In genomic region chr10:76350583-76350982, GRCh38 we compare ENCODE assay signal across 26 cellular contexts.
DNase-seq lines count a peak whose midpoint lies in the region; ATAC-seq and TF ChIP-seq lines count a peak whose summit lies in the region.
"Had no signal": no experiment of that assay in that cellular context is flagged by ENCODE, and none has a peak within 500 bp of the region (broad histone marks: within the 10 kb centered on the region; RNA-seq: fewer than 3 reads in every experiment).

No MANE protein-coding gene starts in this region.

- H3K9me3 ChIP-seq in gastrocnemius medialis (no peaks in the 10 kb centered on the region), BE2C (no peaks in the 10 kb centered on the region)
- H3K9me3 ChIP-seq: heart left ventricle, ovary, upper lobe of left lung had no signal

- TF ChIP-seq CTCF in gastrocnemius medialis (IDR thresholded peaks at IDR 0.05 in 4 of 5, conservative IDR thresholded peaks at IDR 0.05 in 1 of 5) = no peak
- no peak for TF ChIP-seq CTCF in BE2C (IDR thresholded peaks at IDR 0.05; ENCODE audit: low read depth, low read length)

- no peaks in the 10 kb centered on the region for H3K36me3 ChIP-seq in gastrocnemius medialis
- H3K36me3 ChIP-seq in BE2C = no peaks in the 10 kb centered on the region
- H3K36me3 ChIP-seq: brain microvascular endothelial cell, heart left ventricle, ovary, upper lobe of left lung, WERI-Rb-1 had no signal

- in situ Hi-C loops in gastrocnemius medialis (cut with MboI; ENCODE audit: low sequenced_read_pairs in 4 of 4) = no loop called here

- TF ChIP-seq POLR2A in gastrocnemius medialis (IDR thresholded peaks at IDR 0.05) = no peak

- H3K27ac ChIP-seq in gastrocnemius medialis = no peak overlapping the region
- H3K27ac ChIP-seq: brain microvascular endothelial cell, ovary, upper lobe of left lung, WERI-Rb-1 had no signal

- intact Hi-C loops in gastrocnemius medialis (cut with DNase I; ENCODE audit: low total_unique reads) = no loop called here

- peaks cover 0 to 8% of the 10 kb centered on the region in 2 donors for H3K4me1 ChIP-seq in gastrocnemius medialis
- no peaks in the 10 kb centered on the region for H3K4me1 ChIP-seq in BE2C
- H3K4me1 ChIP-seq: heart left ventricle, upper lobe of left lung had no signal

- no peak overlapping the region for H3K4me3 ChIP-seq in gastrocnemius medialis
- H3K4me3 ChIP-seq in BE2C (ENCODE audit: low read depth, low read length) = no peak overlapping the region
- H3K4me3 ChIP-seq: heart left ventricle, K562, ovary, upper lobe of left lung had no signal

- DNase-seq in AG20443 (ENCODE audit: low spot score) (peak; percentile 10), LHCN-M2 (ENCODE audit: low read depth) (peak; percentile 88), fibroblast of peridontal ligament (ENCODE audit: extremely low read depth) (peak; percentile 39), gastrocnemius medialis (no peak), T-helper 9 cell (no peak), BE2C (no peak)
- DNase-seq: activated CD4-positive, alpha-beta T cell treated with anti-CD3 and anti-CD28 coated beads for 48 hours; activated CD8-positive, alpha-beta memory T cell treated with anti-CD3 and anti-CD28 coated beads for 24 hours; activated gamma-delta T cell; brain microvascular endothelial cell; CD8-positive, alpha-beta T cell; H9; heart left ventricle; MM.1S; NCI-H1417 treated with DMSO at 0.1 percent for 48 hours; NCI-H2081 treated with DMSO at 0.1 percent for 48 hours; NCI-H446; nephron progenitor cell; ovary; retina; substantia nigra; upper lobe of left lung; WERI-Rb-1 had no signal

- H3K27me3 ChIP-seq in gastrocnemius medialis (no peaks in the 10 kb centered on the region), BE2C (no peaks in the 10 kb centered on the region)
- H3K27me3 ChIP-seq: brain microvascular endothelial cell, heart left ventricle, ovary, upper lobe of left lung had no signal

- ATAC-seq in gastrocnemius medialis = peak; percentile 61 to 79
- ATAC-seq in GM21528 (IDR thresholded peaks at IDR 0.05; ENCODE audit: low FRiP score, unreplicated experiment) = no peak
- ATAC-seq: CD8-positive, alpha-beta T cell; heart left ventricle; K562; Right ventricle myocardium inferior had no signal

Comparison
In these comparisons a context has a peak if more than half of its experiments do, and no peak if none do; other contexts are left out.
1. DNase-seq: peak in AG20443 (single experiment), LHCN-M2 (single experiment) and fibroblast of peridontal ligament (single experiment); none in gastrocnemius medialis (0 of 2), T-helper 9 cell (single experiment) and BE2C (single experiment).